8 cellular contexts compared by ENCODE assay signal in genomic region chr9:99824378-99825157, GRCh38. TPM values are rescaled to one million over a fixed set of nuclear protein-coding genes. Genes with fewer than 3 reads are reported as not detected.
DNase-seq lines count a peak whose midpoint lies in the region; ATAC-seq and TF ChIP-seq lines count a peak whose summit lies in the region.

No MANE protein-coding gene starts in this region.

- H3K9me3 Mint-ChIP-seq in activated naive CD4-positive, alpha-beta T cell treated with anti-CD3 and anti-CD28 coated beads, Interleukin-2, amount 50 U/mL, for 24 hours: no peaks in the 10 kb centered on the region

- peak overlapping the region; percentile 99 for H3K4me3 Mint-ChIP-seq in activated naive CD4-positive, alpha-beta T cell treated with anti-CD3 and anti-CD28 coated beads, Interleukin-2, amount 50 U/mL, for 24 hours

- H3K27ac Mint-ChIP-seq in activated naive CD4-positive, alpha-beta T cell treated with anti-CD3 and anti-CD28 coated beads, Interleukin-2, amount 50 U/mL, for 24 hours: peak overlapping the region; percentile 76

- H3K36me3 Mint-ChIP-seq in activated naive CD4-positive, alpha-beta T cell treated with anti-CD3 and anti-CD28 coated beads, Interleukin-2, amount 50 U/mL, for 24 hours: peaks cover 16% of the 10 kb centered on the region

- H3K4me1 ChIP-seq in left ventricle myocardium inferior: peaks cover 57% of the 10 kb centered on the region

- peak; percentile 27 for TF ChIP-seq CTCF in left ventricle myocardium inferior (IDR thresholded peaks at IDR 0.05; ENCODE audit: borderline replicate concordance)

- no peaks in the 10 kb centered on the region for H3K9me3 ChIP-seq in left ventricle myocardium inferior (replicated peaks)

- DNase-seq in NCI-H1417 (lab: John Stamatoyannopoulos, UW): peak in 2 of 3 experiments; percentile 45 to 59
- no peak for DNase-seq in NCI-H1417 treated with DMSO at 0.1 percent for 48 hours (lab: John Stamatoyannopoulos, UW)
- peak; percentile 83 for DNase-seq in OCI-M1 (lab: John Stamatoyannopoulos, UW)
- no peak for DNase-seq in left ventricle myocardium inferior
- no peak for DNase-seq in skeletal muscle cell (ENCODE audit: low read depth)

- H3K27ac ChIP-seq in left ventricle myocardium inferior (replicated peaks): no peak overlapping the region

- H3K4me3 ChIP-seq in left ventricle myocardium inferior: peak overlapping the region; percentile 84
- peak overlapping the region; percentile 73 for H3K4me3 ChIP-seq in skeletal muscle cell (ENCODE audit: low read depth, low read length)

- H3K4me1 Mint-ChIP-seq in activated naive CD4-positive, alpha-beta T cell treated with anti-CD3 and anti-CD28 coated beads, Interleukin-2, amount 50 U/mL, for 24 hours: peaks cover 69% of the 10 kb centered on the region

- H3K27me3 Mint-ChIP-seq in activated naive CD4-positive, alpha-beta T cell treated with anti-CD3 and anti-CD28 coated beads, Interleukin-2, amount 50 U/mL, for 24 hours: peaks cover 15% of the 10 kb centered on the region

- H3K36me3 ChIP-seq in left ventricle myocardium inferior: peaks cover 7% of the 10 kb centered on the region

- peaks cover 53% of the 10 kb centered on the region for H3K27me3 ChIP-seq in left ventricle myocardium inferior (ENCODE audit: low read depth)

- intact Hi-C loops in left ventricle myocardium inferior (cut with micrococcal nuclease): no loop called here

- no peak for ATAC-seq in HG03354 (IDR thresholded peaks at IDR 0.05; ENCODE audit: poor library complexity, severe bottlenecking, unreplicated experiment)
- no peak for ATAC-seq in HG02885 (IDR thresholded peaks at IDR 0.05; ENCODE audit: poor library complexity, unreplicated experiment)

RNA-seq across cellular contexts. Expression of gene NR4A3, which starts 2.9 kb away (rescaled TPM):
- 6.2 TPM for total RNA-seq in left ventricle myocardium inferior

Comparison
In these comparisons a context has a peak if more than half of its experiments do, and no peak if none do; other contexts are left out.
1. DNase-seq: peak in NCI-H1417 (2 of 3) and OCI-M1 (single experiment); none in NCI-H1417 treated with DMSO at 0.1 percent for 48 hours (single experiment), left ventricle myocardium inferior (single experiment) and skeletal muscle cell (single experiment).